ENCODE assay signal across 1 cellular context in the genomic region with DNA sequence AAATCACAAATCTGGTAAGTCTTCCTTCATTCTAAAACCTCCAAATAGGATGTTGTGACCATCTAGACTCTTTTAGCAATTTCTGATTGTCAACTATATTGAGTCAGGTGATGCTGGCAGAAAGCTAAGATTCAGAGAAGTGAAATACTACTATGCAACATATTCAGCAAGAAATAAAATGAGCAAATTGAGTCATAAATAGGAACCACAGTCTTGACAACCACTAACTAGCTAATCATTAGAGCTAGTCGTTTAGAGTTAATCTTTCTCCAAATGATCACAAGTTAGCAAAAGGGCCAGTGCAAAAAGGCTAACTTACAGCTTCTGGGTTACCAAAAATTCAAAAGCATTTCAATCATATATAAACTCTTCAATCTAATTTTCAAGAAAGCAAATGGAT.
TF ChIP-seq lines count a peak whose summit lies in the region.

No MANE protein-coding gene starts in this region.

TF ChIP-seq in GM12878, 131 proteins besides CTCF, POLR2A, EP300 and RAD21:
- TF ChIP-seq RAD51 (IDR thresholded peaks at IDR 0.05) (no peak), NFIC (IDR thresholded peaks at IDR 0.05; ENCODE audit: low read depth, low read length) (no peak), PRDM15 (CRISPR knock-in tag; IDR thresholded peaks at IDR 0.05) (no peak)
